8 cellular contexts compared by ENCODE assay signal in the genomic region with DNA sequence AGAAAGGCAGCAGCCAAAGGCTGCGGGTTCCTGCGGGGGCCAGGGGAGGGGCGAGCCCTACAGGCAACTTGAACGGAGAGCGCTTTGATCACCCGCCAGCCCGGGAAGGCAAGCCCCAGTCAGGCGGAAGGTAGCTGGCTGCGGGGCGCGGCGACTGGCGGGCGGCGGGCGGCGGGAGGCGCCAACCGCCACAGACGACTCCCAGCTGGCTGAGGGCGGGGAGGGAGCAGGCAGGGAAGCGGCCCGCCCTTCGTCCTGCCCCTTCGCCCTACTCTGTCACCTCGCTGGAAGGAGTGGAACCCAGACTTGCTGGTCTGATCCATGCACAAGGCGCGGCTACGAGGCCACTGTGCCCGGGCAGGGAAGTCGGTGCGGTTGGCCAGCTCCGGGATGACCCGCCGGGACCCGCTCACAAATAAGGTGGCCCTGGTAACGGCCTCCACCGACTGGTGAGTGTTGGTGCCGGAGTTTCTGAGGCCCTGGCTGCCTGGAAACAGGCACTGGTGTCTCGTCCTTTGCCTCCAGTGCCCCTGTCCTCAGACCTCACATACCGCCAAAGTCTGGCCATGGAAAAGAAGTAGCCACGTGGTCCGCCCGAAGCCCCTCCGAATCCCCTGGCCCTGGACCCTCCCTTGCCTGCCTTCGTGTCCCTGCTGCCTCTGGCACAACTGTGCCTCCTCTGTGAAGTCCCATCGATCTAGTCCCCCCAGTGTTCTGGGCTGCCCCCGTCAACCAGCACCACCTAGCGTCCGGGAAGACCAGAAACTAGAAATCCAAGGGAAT. TPM values are rescaled to one million over a fixed set of nuclear protein-coding genes. Genes with fewer than 3 reads are reported as not detected.
DNase-seq lines count a peak whose midpoint lies in the region; ATAC-seq and TF ChIP-seq lines count a peak whose summit lies in the region.
"Not testable (repeated sequence)": the region's sequence is repeated elsewhere in the genome, so short reads cannot be mapped to it uniquely, and the experiment has no call there.

No MANE protein-coding gene starts in this region.

- DNase-seq in NCI-H1694 treated with DMSO at 0.1 percent for 48 hours (lab: John Stamatoyannopoulos, UW), result peak; percentile 84
- DNase-seq in T-helper 1 cell, result peak in 4 of 5 donors; percentile 49 to 70 (median 56)
- DNase-seq in heart right ventricle, result peak; percentile 79 to 86
- peak; percentile 77 to 86 (median 80) for DNase-seq in ovary
- peak; percentile 52 to 72 for DNase-seq in tibial nerve (ENCODE audit: low spot score in 2 of 2)

- peak; percentile 39 for TF ChIP-seq POLR2A in ovary (IDR thresholded peaks at IDR 0.05)
- TF ChIP-seq POLR2A in tibial nerve (IDR thresholded peaks at IDR 0.05), result peak in 1 of 2 donors; percentile 4

- not testable (repeated sequence) for H3K36me3 ChIP-seq in heart right ventricle, ovary, tibial nerve

- not testable (repeated sequence) for TF ChIP-seq EP300 in ovary (IDR thresholded peaks at IDR 0.05)
- peak in 1 of 2 donors; percentile 54 for TF ChIP-seq EP300 in tibial nerve (IDR thresholded peaks at IDR 0.05)

- WGBS in heart right ventricle, 2 donors, result 0% methylated on average over 41 to 50 of the region's 50 CpGs
- WGBS in ovary, 3 donors, result 0 to 1% (median 1%) methylated on average over 33 to 50 of the region's 50 CpGs
- WGBS in tibial nerve, 2 donors, result 0% methylated on average over 36 to 42 of the region's 50 CpGs

- H3K27ac ChIP-seq in angular gyrus (ENCODE audit: low read depth, low read length) (peak overlapping the region; percentile 76), heart right ventricle (peak overlapping the region; percentile 63 to 96 (median 94)), ovary (peak overlapping the region; percentile 57 to 85), tibial nerve (peak overlapping the region; percentile 78 to 93 (median 88))

- H3K27me3 ChIP-seq in heart right ventricle, ovary, tibial nerve: not testable (repeated sequence)

- ATAC-seq in HG02870 (IDR thresholded peaks at IDR 0.05; ENCODE audit: unreplicated experiment) (peak; percentile 64), heart right ventricle (peak; percentile 95 to 98 (median 96))

- H3K4me1 ChIP-seq in heart right ventricle (peaks cover 0 to 25% (median 4%) of the 10 kb centered on the region in 9 donors), tibial nerve (peaks cover 0 to 30% (median 4%) of the 10 kb centered on the region in 4 donors)
- not testable (repeated sequence) for H3K4me1 ChIP-seq in ovary (ENCODE audit: insufficient read depth)

- H3K9me3 ChIP-seq in heart right ventricle (peaks cover 0 to 17% (median 5%) of the 10 kb centered on the region in 11 donors), tibial nerve (peaks cover 0 to 16% (median 0%) of the 10 kb centered on the region in 4 donors)
- not testable (repeated sequence) for H3K9me3 ChIP-seq in ovary

- intact Hi-C loops in heart right ventricle (cut with DNase I), result loop anchor here in 3 of 10 donors (5.0 kb wide), 2 partner anchors 49 to 64 kb away; partner anchors contain the start of gene DHRS4L2 (in 2 of the 3)
- intact Hi-C loops in ovary (cut with DNase I), result not testable (repeated sequence)

- peak; percentile 80 for TF ChIP-seq CTCF in GM12873 (IDR thresholded peaks at IDR 0.05; ENCODE audit: insufficient read depth, low read depth, low read length, missing control alignments)
- TF ChIP-seq CTCF in heart right ventricle (IDR thresholded peaks at IDR 0.05), result peak; percentile 69 to 85 (median 74)
- TF ChIP-seq CTCF in ovary (IDR thresholded peaks at IDR 0.05), result peak; percentile 62 to 69 (median 64)
- peak; percentile 74 to 86 (median 79) for TF ChIP-seq CTCF in tibial nerve (IDR thresholded peaks at IDR 0.05)

- H3K4me3 ChIP-seq in heart right ventricle (peak overlapping the region; percentile 32 to 83 (median 71)), ovary (peak overlapping the region; percentile 56), tibial nerve (peak overlapping the region; percentile 44 to 72 (median 60))

RNA-seq across cellular contexts. Expression of gene CARMIL3, which starts 15.4 kb away (rescaled TPM):
- total RNA-seq in heart right ventricle, result under 1 TPM in 7 of 10 donors, not detected in 3; 0.06 to 0.31 (median 0.08) TPM
- polyA plus RNA-seq in heart right ventricle, result under 1 TPM; 0.13 to 0.44 TPM
- 1 to 10 TPM in 1 of 7 donors, under 1 TPM in 5, not detected in 1; 0.08 to 1.3 (median 0.37) TPM for total RNA-seq in ovary
- polyA plus RNA-seq in ovary, result under 1 TPM; 0.08 to 0.10 TPM
- under 1 TPM in 3 of 4 donors, not detected in 1; 0.42 to 0.60 (median 0.44) TPM for total RNA-seq in tibial nerve

RNA-seq across cellular contexts. Expression of gene CPNE6, which starts 35.0 kb away (rescaled TPM):
- total RNA-seq in heart right ventricle (under 1 TPM in 4 of 10 donors, not detected in 6; 0.12 to 0.64 (median 0.41) TPM), ovary (under 1 TPM in 1 of 7 donors, not detected in 6; 0.71 TPM), tibial nerve (not detected)
- polyA plus RNA-seq in heart right ventricle (not detected), ovary (under 1 TPM; 0.08 to 0.55 TPM)

RNA-seq across cellular contexts. Expression of gene DHRS4L2, which starts 47.6 kb away (rescaled TPM):
- total RNA-seq in heart right ventricle, result 10 to 100 TPM; 22.9 to 38.0 (median 30.7) TPM
- polyA plus RNA-seq in heart right ventricle, result 10 to 100 TPM; 25.5 to 52.4 TPM
- 10 to 100 TPM in 6 of 7 donors, 1 to 10 TPM in 1; 7.7 to 33.1 (median 19.5) TPM for total RNA-seq in ovary
- polyA plus RNA-seq in ovary, result 10 to 100 TPM; 17.6 to 20.3 TPM
- total RNA-seq in tibial nerve, result 10 to 100 TPM; 15.3 to 19.6 (median 17.7) TPM

RNA-seq across cellular contexts. Expression of gene PCK2, which starts 57.7 kb away (rescaled TPM):
- 1 to 10 TPM in 9 of 10 donors, under 1 TPM in 1; 0.75 to 6.8 (median 2.6) TPM for total RNA-seq in heart right ventricle
- 1 to 10 TPM; 2.5 to 7.3 TPM for polyA plus RNA-seq in heart right ventricle
- 10 to 100 TPM in 1 of 7 donors, 1 to 10 TPM in 6; 2.4 to 66.8 (median 5.4) TPM for total RNA-seq in ovary
- polyA plus RNA-seq in ovary, result 1 to 10 TPM; 3.1 to 5.6 TPM
- 10 to 100 TPM; 28.9 to 49.2 (median 34.3) TPM for total RNA-seq in tibial nerve

Comparison
In these comparisons a context has a peak if more than half of its experiments do, and no peak if none do; other contexts are left out.
1. Peak in every context shown above with its lines: DNase-seq, ATAC-seq, H3K4me3 ChIP-seq and H3K27ac ChIP-seq.